ENCODE assay signal across 30 cellular contexts in the genomic region with DNA sequence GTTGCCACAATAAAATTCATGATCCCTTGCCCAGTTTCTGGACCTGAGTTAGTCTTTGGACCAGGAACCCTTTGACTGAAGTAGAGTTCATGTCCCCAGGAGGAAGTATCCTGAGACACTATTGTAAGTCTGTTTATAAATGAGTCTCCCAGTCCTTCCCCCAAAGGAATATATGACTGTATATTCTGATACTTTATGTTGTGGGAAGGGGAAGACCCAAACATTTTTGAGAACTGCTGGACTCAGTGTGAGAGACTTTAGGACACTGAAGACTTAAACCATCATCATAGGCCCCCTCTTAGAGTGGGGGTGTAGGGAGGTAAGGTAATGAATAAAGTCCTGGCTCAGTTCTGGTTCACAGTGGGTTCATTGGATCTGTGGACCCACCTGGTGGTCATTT. TPM values are rescaled to one million over a fixed set of nuclear protein-coding genes. Genes with fewer than 3 reads are reported as not detected.
"Had no signal": no experiment of that assay in that cellular context is flagged by ENCODE, and none has a peak within 500 bp of the region (broad histone marks: within the 10 kb centered on the region; RNA-seq: fewer than 3 reads in every experiment).

No MANE protein-coding gene starts in this region.

- H2AFZ ChIP-seq: hepatocyte, parathyroid adenoma had no signal

- H3K27ac ChIP-seq: colonic mucosa, esophagus muscularis mucosa, foreskin keratinocyte, gastroesophageal sphincter, heart left ventricle, hepatocyte, left lung, parathyroid adenoma, right lobe of liver, stomach, testis, tibial artery had no signal

- H3K27me3 Mint-ChIP-seq: naive B cell had no signal

- H3K27me3 ChIP-seq: colonic mucosa, esophagus muscularis mucosa, foreskin keratinocyte, hepatocyte, left lung, right lobe of liver, testis, tibial artery had no signal

- H3K4me3 Mint-ChIP-seq: dendritic cell treated with granulocyte-macrophage colony-stimulating factor and Interleukin-4, amounts not matched to agents 40 ng/mL and 50 ng/mL, for 4 days; endodermal cell; mesothelial cell of epicardium; naive B cell; natural killer cell treated with Interleukin-12 subunit alpha and Interleukin-12 subunit beta and Interleukin-15 and Interleukin-18, amount 100 ng/mL, for 72 hours; neural crest cell; type B pancreatic cell had no signal

- H3K4me1 ChIP-seq: colonic mucosa, esophagus muscularis mucosa, foreskin keratinocyte, gastroesophageal sphincter, parathyroid adenoma, right lobe of liver, testis, tibial artery had no signal

- H3K79me2 ChIP-seq: hepatocyte, parathyroid adenoma had no signal

- ATAC-seq: foreskin keratinocyte; gastroesophageal sphincter; heart left ventricle; left cardiac atrium; left lung; mucosa of descending colon; natural killer cell treated with Interleukin-12 subunit alpha and Interleukin-12 subunit beta and Interleukin-15 and Interleukin-18, amount 100 ng/mL, for 72 hours; right lobe of liver had no signal

- H3K4me2 ChIP-seq: hepatocyte, smooth muscle cell had no signal

- H3K9ac ChIP-seq: parathyroid adenoma had no signal

- H3K36me3 Mint-ChIP-seq: mesothelial cell of epicardium; naive B cell; natural killer cell treated with Interleukin-12 subunit alpha and Interleukin-12 subunit beta and Interleukin-15 and Interleukin-18, amount 100 ng/mL, for 72 hours; type B pancreatic cell had no signal

- H3K4me3 ChIP-seq: colonic mucosa, esophagus muscularis mucosa, gastroesophageal sphincter, heart left ventricle, hepatocyte, left lung, mucosa of descending colon, right lobe of liver, smooth muscle cell, stomach, testis, tibial artery had no signal

- H3K9me3 Mint-ChIP-seq: endodermal cell, mesothelial cell of epicardium, type B pancreatic cell had no signal

- DNase-seq: colonic mucosa; effector CD8-positive, alpha-beta T cell; endodermal cell; foreskin keratinocyte; heart left ventricle; left cardiac atrium; left lung; mesenchymal stem cell; mucosa of descending colon; naive B cell; right lobe of liver; stimulated activated CD4-positive, alpha-beta T cell treated with anti-CD3 and anti-CD28 coated beads, Interleukin-12 subunit alpha, Interleukin-12 subunit beta, amount 100 ng/mL, for 4 hours; stimulated activated CD4-positive, alpha-beta T cell treated with anti-CD3 and anti-CD28 coated beads, Interleukin-1b, Interleukin-23, amount 100 ng/mL, for 48 hours; stimulated activated CD4-positive, alpha-beta T cell treated with anti-CD3 and anti-CD28 coated beads, Interleukin-4, amount 100 ng/mL, for 1 hour; stimulated activated CD8-positive, alpha-beta memory T cell treated with anti-CD3 and anti-CD28 coated beads, Interleukin-4, amount 100 ng/mL, for 48 hours; stomach; testis; tibial artery had no signal

- H3K27ac Mint-ChIP-seq: dendritic cell treated with granulocyte-macrophage colony-stimulating factor and Interleukin-4, amounts not matched to agents 40 ng/mL and 50 ng/mL, for 4 days; endodermal cell; mesothelial cell of epicardium; natural killer cell treated with Interleukin-12 subunit alpha and Interleukin-12 subunit beta and Interleukin-15 and Interleukin-18, amount 100 ng/mL, for 72 hours; progenitor cell of endocrine pancreas; type B pancreatic cell had no signal

RNA-seq across cellular contexts. Expression of a gene that starts 28.6 kb away (rescaled TPM):
- total RNA-seq: fibroblast of lung, foreskin keratinocyte had no signal
- polyA plus RNA-seq: foreskin keratinocyte had no signal
